37 cellular contexts compared by ENCODE assay signal in the genomic region with DNA sequence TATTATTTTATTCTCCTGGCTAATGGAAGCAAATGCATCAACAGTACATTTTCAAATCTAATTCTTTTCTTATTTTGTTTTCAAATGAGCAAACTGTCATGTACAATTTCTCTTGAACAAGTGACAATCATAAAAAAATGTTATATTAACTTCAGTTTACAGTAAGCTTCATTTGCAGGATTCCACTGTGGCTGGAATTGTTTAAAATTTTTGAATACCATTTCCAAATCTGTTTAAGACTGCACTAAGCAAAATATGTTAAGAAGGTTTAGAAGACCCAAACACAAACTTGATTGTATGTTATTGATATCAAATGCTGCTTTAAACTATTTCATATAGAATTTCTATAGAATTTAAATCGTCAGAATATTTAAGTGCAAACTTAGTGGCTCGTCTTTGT.
"Had no signal": no experiment of that assay in that cellular context is flagged by ENCODE, and none has a peak within 500 bp of the region (broad histone marks: within the 10 kb centered on the region; RNA-seq: fewer than 3 reads in every experiment).

No MANE protein-coding gene starts in this region.

- H3K36me3 Mint-ChIP-seq: activated CD8-positive, alpha-beta memory T cell treated with anti-CD3 and anti-CD28 coated beads, Interleukin-2, amount 10 ng/mL, durations not matched to agents 7 days and 5 days; activated naive CD4-positive, alpha-beta T cell treated with anti-CD3 and anti-CD28 coated beads, Interleukin-2, amount 50 U/mL, for 72 hours; brain had no signal

- H3K4me1 Mint-ChIP-seq: activated T-helper 17 cell treated with anti-CD3 and anti-CD28 coated beads, Interleukin-2, amount 50 U/mL, for 72 hours had no signal

- FAIRE-seq: bronchial epithelial cell, RCC 7860 had no signal

- H3K4me2 ChIP-seq: PC-9 had no signal

- H3K9me3 Mint-ChIP-seq: activated CD4-positive, alpha-beta memory T cell treated with anti-CD3 and anti-CD28 coated beads, Interleukin-2, amount 10 ng/mL, durations not matched to agents 7 days and 5 days; activated naive CD4-positive, alpha-beta T cell treated with anti-CD3 and anti-CD28 coated beads, Interleukin-2, amount 50 U/mL, for 72 hours; activated T-helper 17 cell treated with anti-CD3 and anti-CD28 coated beads, Interleukin-2, amount 50 U/mL, for 72 hours; brain had no signal

- H3K27ac ChIP-seq: PC-9, RWPE1, WERI-Rb-1 had no signal

- H3K36me3 ChIP-seq: WERI-Rb-1 had no signal

- H3K4me3 ChIP-seq: PC-9 had no signal

- DNase-seq: activated CD4-positive, alpha-beta memory T cell treated with anti-CD3 and anti-CD28 coated beads, Interleukin-2, amount 10 ng/mL, durations not matched to agents 7 days and 5 days; activated CD4-positive, alpha-beta T cell treated with anti-CD3 and anti-CD28 coated beads for 1 hour; activated CD4-positive, alpha-beta T cell treated with anti-CD3 and anti-CD28 coated beads for 48 hours; activated CD4-positive, CD25-positive, alpha-beta regulatory T cell; activated CD8-positive, alpha-beta memory T cell treated with anti-CD3 and anti-CD28 coated beads for 24 hours; activated CD8-positive, alpha-beta memory T cell treated with anti-CD3 and anti-CD28 coated beads, Interleukin-2, amount 10 ng/mL, durations not matched to agents 7 days and 5 days; activated CD8-positive, alpha-beta memory T cell treated with anti-CD3 and anti-CD28 coated beads, Interleukin-2, amount 50 U/mL, for 48 hours; activated gamma-delta T cell; activated naive CD4-positive, alpha-beta T cell treated with Interleukin-2 at 50 U/mL for 16 hours; activated T-cell treated with anti-CD3 and anti-CD28 coated beads, Interleukin-2, amount 50 U/mL, for 48 hours; anterior cingulate cortex; caudate nucleus; KG1; MM.1S; MV-4-11; NCI-H1092; NCI-H1436 treated with DMSO at 0.1 percent for 48 hours; NCI-H1694 treated with DMSO at 0.1 percent for 48 hours; NCI-H2029; NCI-H345; NCI-H524 treated with DMSO at 0.1 percent for 48 hours; NCI-H748 treated with DMSO at 0.1 percent for 48 hours; NK-92 treated with Interleukin-12 subunit alpha and Interleukin-12 subunit beta, amount 100 ng/mL, for 24 hours; PC-9; SIG-M5; SW 1271; T-helper 1 cell; T-helper 2 cell; T-helper 9 cell; WERI-Rb-1 had no signal

- H2AFZ ChIP-seq: PC-9 had no signal

- H3K4me3 Mint-ChIP-seq: activated CD4-positive, alpha-beta memory T cell treated with anti-CD3 and anti-CD28 coated beads, Interleukin-2, amount 10 ng/mL, durations not matched to agents 7 days and 5 days; activated CD8-positive, alpha-beta memory T cell treated with anti-CD3 and anti-CD28 coated beads, Interleukin-2, amount 10 ng/mL, durations not matched to agents 7 days and 5 days; activated T-helper 17 cell treated with anti-CD3 and anti-CD28 coated beads, Interleukin-2, amount 50 U/mL, for 72 hours; brain had no signal

- ATAC-seq: activated CD8-positive, alpha-beta memory T cell treated with anti-CD3 and anti-CD28 coated beads, Interleukin-2, amount 10 ng/mL, durations not matched to agents 7 days and 5 days; activated naive CD4-positive, alpha-beta T cell treated with anti-CD3 and anti-CD28 coated beads, Interleukin-2, amount 50 U/mL, for 72 hours; activated T-helper 17 cell treated with anti-CD3 and anti-CD28 coated beads, Interleukin-2, amount 50 U/mL, for 72 hours; Right ventricle myocardium inferior had no signal

- H3K27ac Mint-ChIP-seq: activated CD4-positive, alpha-beta memory T cell treated with anti-CD3 and anti-CD28 coated beads, Interleukin-2, amount 10 ng/mL, durations not matched to agents 7 days and 5 days; activated CD8-positive, alpha-beta memory T cell treated with anti-CD3 and anti-CD28 coated beads, Interleukin-2, amount 10 ng/mL, durations not matched to agents 7 days and 5 days; activated naive CD4-positive, alpha-beta T cell treated with anti-CD3 and anti-CD28 coated beads, Interleukin-2, amount 50 U/mL, for 72 hours; activated T-helper 17 cell treated with anti-CD3 and anti-CD28 coated beads, Interleukin-2, amount 50 U/mL, for 72 hours; brain had no signal

- H3K27me3 Mint-ChIP-seq: activated CD4-positive, alpha-beta memory T cell treated with anti-CD3 and anti-CD28 coated beads, Interleukin-2, amount 10 ng/mL, durations not matched to agents 7 days and 5 days; activated CD8-positive, alpha-beta memory T cell treated with anti-CD3 and anti-CD28 coated beads, Interleukin-2, amount 10 ng/mL, durations not matched to agents 7 days and 5 days; activated T-helper 17 cell treated with anti-CD3 and anti-CD28 coated beads, Interleukin-2, amount 50 U/mL, for 72 hours had no signal
